ENCODE assay signal across 1 cellular context in the genomic region with DNA sequence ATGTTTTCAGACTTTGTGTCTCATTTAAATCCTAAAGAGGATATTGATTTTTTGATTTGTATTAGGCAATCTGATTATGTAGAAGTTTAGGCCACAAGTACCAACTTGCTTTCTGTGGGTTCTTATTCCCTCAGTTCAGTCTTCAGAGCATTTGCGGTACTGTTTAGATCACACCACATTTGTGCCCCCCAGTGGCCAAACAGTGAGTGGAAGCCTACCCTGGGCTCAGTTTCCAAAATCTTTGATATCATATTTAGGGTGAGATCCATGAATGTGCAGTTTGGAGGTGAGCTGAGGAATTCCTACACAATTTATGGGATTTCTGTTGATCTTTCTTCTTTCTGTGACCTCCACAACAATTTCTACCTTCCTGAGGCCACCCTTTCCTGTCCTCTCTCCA.
TF ChIP-seq lines count a peak whose summit lies in the region.

No MANE protein-coding gene starts in this region.

TF ChIP-seq in HCT116, 20 proteins besides CTCF, POLR2A, EP300 and RAD21 (continued from another document):
- TF ChIP-seq TCF7L2 (IDR thresholded peaks at IDR 0.05; ENCODE audit: borderline replicate concordance, extremely low read depth, insufficient read depth, insufficient read length): no peak
- no peak for TF ChIP-seq EZH2phosphoT487 (IDR thresholded peaks at IDR 0.05; ENCODE audit: borderline replicate concordance)
- TF ChIP-seq ZFX (IDR thresholded peaks at IDR 0.05): no peak
- no peak for TF ChIP-seq YY1 (IDR thresholded peaks at IDR 0.05; ENCODE audit: extremely low read depth, insufficient replicate concordance, low read depth, low read length)
- TF ChIP-seq JUND (IDR thresholded peaks at IDR 0.05): no peak
- TF ChIP-seq SIN3A (IDR thresholded peaks at IDR 0.05; ENCODE audit: low read depth): no peak
- no peak for TF ChIP-seq ZNF274 (IDR thresholded peaks at IDR 0.05; ENCODE audit: low read depth, low read length)
- no peak for TF ChIP-seq CBX3 (IDR thresholded peaks at IDR 0.05; ENCODE audit: low read depth)
- TF ChIP-seq FOSL1 (IDR thresholded peaks at IDR 0.05; ENCODE audit: low read depth): no peak
- TF ChIP-seq EZH2 (IDR thresholded peaks at IDR 0.05): no peak
- TF ChIP-seq, protein P1, sequence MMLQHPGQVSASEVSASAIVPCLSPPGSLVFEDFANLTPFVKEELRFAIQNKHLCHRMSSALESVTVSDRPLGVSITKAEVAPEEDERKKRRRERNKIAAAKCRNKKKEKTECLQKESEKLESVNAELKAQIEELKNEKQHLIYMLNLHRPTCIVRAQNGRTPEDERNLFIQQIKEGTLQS (IDR thresholded peaks at IDR 0.05): no peak
- no peak for TF ChIP-seq POLR2AphosphoS5 (IDR thresholded peaks at IDR 0.05; ENCODE audit: low read depth, low read length)
- TF ChIP-seq SP1 (IDR thresholded peaks at IDR 0.05; ENCODE audit: low read depth): no peak
